10 cellular contexts compared by ENCODE assay signal in genomic region chr7:154832557-154833138, GRCh38.
DNase-seq lines count a peak whose midpoint lies in the region; ATAC-seq, FAIRE-seq and TF ChIP-seq lines count a peak whose summit lies in the region.
"Had no signal": no experiment of that assay in that cellular context is flagged by ENCODE, and none has a peak within 500 bp of the region (broad histone marks: within the 10 kb centered on the region; RNA-seq: fewer than 3 reads in every experiment).

No MANE protein-coding gene starts in this region.

- H3K4me3 ChIP-seq in Jurkat, Clone E6-1 (ENCODE audit: low read length): no peak overlapping the region

- peak overlapping the region; percentile 7; the same call in 1 of the 2 replicates for H3K27ac ChIP-seq in VCaP

- FAIRE-seq in D721Med (lab: Jason Lieb, UNC): no peak

- peak; percentile 62 for DNase-seq in Jurkat, Clone E6-1 (ENCODE audit: low read depth, low spot score)
- DNase-seq in nucleus accumbens (lab: John Stamatoyannopoulos, UW): peak in 34 of 56 donors; percentile 11 to 73 (median 31)
- DNase-seq in ureter (ENCODE audit: low spot score): no peak
- no peak for DNase-seq in glomerular visceral epithelial cell (ENCODE audit: extremely low spot score)
- DNase-seq in D721Med (ENCODE audit: insufficient read length, low spot score): no peak
- DNase-seq: cerebellar nuclear complex, IMR-90 had no signal

- TF ChIP-seq CTCF in VCaP (conservative IDR thresholded peaks at IDR 0.05): peak; percentile 85
- no peak for TF ChIP-seq CTCF in D721Med (IDR thresholded peaks at IDR 0.05; ENCODE audit: insufficient read depth, missing control alignments)

- peak; percentile 59 for ATAC-seq in GM18502 (IDR thresholded peaks at IDR 0.05; ENCODE audit: poor library complexity, unreplicated experiment)
- no peak for ATAC-seq in HG03439 (IDR thresholded peaks at IDR 0.05; ENCODE audit: unreplicated experiment)

Comparison
In these comparisons a context has a peak if more than half of its experiments do, and no peak if none do; other contexts are left out.
1. DNase-seq: peak in Jurkat, Clone E6-1 (single experiment) and nucleus accumbens (34 of 56); none in ureter (single experiment), glomerular visceral epithelial cell (single experiment) and D721Med (single experiment).